Comparison of ENCODE assay signal across 1 cellular context in the genomic region with DNA sequence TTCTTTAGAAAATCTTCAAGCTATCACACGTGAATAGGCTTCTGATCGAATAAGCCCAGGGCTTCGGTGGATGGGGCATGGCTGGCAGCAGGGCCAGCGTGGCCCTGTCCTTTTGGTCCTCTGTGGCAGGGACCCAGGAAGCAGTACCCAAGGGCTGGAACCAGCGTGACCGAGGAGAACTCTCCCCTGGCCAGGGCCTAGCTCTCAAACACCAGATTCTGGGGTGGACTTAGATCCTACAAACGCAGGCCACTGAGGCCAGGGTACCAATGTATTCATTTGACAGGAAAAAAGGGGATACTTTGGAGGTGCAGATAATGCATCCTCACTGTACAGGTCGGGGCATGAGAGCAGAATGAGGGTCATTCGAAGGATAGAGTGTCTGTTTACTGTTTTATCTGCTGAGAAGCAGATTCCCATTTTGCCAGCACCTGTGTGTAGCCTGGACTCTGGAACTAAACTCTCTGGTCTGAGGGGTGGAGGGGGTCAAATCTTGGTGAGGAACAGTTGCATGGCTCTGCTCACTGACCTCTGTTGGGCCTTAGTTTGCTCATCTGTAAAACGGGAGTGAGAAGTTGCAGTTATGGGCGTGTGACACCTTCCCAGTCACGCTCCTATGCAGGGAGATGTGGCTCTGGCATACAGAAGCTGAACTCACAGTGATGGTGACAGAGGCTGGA.
A peak's percentile ranks its signal among the peaks of the same experiment; 100 is the strongest.
TF ChIP-seq lines count a peak whose summit lies in the region.

No MANE protein-coding gene starts in this region.

TF ChIP-seq in HepG2, 621 proteins besides CTCF, POLR2A, EP300 and RAD21 (continues in another document):
- TF ChIP-seq NR2F6 (IDR thresholded peaks at IDR 0.05) = 0 out of 2 replicates have a peak, but pooled peaks have one; percentile 13
- TF ChIP-seq NR2F6 (CRISPR knock-in tag; IDR thresholded peaks at IDR 0.05) = no peak
- TF ChIP-seq ZBTB7B (CRISPR knock-in tag; IDR thresholded peaks at IDR 0.05) = 0 out of 2 replicates have a peak, but pooled peaks have one; percentile 14
- TF ChIP-seq ZNF629 (CRISPR knock-in tag; conservative IDR thresholded peaks at IDR 0.05) = peak; percentile 99
- TF ChIP-seq, protein P1, sequence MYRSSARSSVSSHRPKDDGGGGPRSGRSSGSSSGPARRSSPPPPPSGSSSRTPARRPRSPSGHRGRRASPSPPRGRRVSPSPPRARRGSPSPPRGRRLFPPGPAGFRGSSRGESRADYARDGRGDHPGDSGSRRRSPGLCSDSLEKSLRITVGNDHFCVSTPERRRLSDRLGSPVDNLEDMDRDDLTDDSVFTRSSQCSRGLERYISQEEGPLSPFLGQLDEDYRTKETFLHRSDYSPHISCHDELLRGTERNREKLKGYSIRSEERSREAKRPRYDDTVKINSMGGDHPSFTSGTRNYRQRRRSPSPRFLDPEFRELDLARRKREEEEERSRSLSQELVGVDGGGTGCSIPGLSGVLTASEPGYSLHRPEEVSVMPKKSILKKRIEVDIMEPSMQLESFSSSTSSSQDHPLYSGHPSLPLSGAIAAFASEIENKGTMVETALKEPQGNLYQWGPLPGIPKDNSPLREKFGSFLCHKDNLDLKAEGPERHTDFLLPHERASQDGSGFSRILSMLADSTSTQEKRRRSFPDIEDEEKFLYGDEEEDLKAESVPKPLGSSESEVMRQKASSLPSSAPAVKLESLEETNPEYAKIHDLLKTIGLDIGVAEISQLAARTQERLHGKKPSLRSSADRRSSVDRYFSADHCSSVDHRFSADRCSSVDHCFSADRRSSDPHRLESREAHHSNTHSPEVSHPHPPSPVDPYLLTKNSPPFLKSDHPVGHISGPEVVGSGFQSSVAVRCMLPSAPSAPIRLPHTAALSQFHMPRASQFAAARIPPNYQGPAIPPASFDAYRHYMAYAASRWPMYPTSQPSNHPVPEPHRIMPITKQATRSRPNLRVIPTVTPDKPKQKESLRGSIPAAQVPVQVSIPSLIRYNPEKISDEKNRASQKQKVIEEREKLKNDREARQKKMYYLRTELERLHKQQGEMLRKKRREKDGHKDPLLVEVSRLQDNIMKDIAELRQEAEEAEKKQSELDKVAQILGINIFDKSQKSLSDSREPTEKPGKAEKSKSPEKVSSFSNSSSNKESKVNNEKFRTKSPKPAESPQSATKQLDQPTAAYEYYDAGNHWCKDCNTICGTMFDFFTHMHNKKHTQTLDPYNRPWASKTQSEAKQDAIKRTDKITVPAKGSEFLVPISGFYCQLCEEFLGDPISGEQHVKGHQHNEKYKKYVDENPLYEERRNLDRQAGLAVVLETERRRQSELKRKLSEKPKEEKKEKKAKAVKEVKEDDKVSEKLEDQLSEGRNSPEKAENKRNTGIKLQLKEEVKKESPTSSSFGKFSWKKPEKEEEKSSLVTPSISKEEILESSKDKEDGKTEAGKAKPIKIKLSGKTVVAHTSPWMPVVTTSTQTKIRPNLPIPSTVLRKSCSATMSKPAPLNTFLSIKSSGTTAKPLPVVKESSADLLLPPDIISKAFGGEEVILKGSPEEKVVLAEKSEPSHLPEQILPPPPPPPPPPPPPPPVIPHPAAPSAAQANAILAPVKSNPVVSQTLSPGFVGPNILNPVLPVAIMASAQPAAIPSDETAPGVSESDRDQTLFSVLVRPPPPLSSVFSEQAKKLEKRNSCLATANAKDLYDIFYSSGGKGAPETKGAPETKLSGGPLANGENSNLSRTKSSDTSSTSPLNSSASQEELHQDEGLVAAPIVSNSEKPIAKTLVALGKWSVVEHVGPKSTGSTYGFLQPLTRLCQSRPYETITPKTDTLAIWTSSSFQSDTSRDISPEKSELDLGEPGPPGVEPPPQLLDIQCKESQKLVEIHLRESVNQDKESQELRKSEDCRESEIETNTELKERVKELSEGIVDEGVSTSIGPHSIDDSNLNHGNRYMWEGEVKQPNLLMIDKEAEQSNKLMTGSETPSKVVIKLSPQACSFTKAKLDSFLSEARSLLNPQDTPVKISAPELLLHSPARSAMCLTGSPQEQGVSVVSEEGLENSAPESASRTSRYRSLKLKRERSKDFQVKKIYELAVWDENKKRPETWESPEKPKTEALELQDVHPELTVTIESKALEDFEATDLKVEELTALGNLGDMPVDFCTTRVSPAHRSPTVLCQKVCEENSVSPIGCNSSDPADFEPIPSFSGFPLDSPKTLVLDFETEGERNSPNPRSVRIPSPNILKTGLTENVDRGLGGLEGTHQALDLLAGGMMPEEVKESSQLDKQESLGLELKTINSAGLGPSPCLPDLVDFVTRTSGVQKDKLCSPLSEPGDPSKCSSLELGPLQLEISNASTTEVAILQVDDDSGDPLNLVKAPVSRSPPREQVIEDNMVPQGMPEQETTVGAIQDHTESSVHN (CRISPR knock-in tag; IDR thresholded peaks at IDR 0.05) = 0 out of 2 replicates have a peak, but pooled peaks have one; percentile 25
- TF ChIP-seq, protein P2, sequence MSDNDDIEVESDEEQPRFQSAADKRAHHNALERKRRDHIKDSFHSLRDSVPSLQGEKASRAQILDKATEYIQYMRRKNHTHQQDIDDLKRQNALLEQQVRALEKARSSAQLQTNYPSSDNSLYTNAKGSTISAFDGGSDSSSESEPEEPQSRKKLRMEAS (IDR thresholded peaks at IDR 0.05) = no peak
- TF ChIP-seq, protein P3, sequence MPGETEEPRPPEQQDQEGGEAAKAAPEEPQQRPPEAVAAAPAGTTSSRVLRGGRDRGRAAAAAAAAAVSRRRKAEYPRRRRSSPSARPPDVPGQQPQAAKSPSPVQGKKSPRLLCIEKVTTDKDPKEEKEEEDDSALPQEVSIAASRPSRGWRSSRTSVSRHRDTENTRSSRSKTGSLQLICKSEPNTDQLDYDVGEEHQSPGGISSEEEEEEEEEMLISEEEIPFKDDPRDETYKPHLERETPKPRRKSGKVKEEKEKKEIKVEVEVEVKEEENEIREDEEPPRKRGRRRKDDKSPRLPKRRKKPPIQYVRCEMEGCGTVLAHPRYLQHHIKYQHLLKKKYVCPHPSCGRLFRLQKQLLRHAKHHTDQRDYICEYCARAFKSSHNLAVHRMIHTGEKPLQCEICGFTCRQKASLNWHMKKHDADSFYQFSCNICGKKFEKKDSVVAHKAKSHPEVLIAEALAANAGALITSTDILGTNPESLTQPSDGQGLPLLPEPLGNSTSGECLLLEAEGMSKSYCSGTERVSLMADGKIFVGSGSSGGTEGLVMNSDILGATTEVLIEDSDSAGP (CRISPR knock-in tag; IDR thresholded peaks at IDR 0.05; ENCODE audit: borderline replicate concordance) = peak; percentile 51; the same call in 1 of the 2 replicates
- TF ChIP-seq ZFX (CRISPR knock-in tag; IDR thresholded peaks at IDR 0.05; ENCODE audit: low read depth) = peak; percentile 43; the same call in 1 of the 2 replicates
- TF ChIP-seq, protein P4, sequence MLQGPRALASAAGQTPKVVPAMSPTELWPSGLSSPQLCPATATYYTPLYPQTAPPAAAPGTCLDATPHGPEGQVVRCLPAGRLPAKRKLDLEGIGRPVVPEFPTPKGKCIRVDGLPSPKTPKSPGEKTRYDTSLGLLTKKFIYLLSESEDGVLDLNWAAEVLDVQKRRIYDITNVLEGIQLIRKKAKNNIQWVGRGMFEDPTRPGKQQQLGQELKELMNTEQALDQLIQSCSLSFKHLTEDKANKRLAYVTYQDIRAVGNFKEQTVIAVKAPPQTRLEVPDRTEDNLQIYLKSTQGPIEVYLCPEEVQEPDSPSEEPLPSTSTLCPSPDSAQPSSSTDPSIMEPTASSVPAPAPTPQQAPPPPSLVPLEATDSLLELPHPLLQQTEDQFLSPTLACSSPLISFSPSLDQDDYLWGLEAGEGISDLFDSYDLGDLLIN (CRISPR knock-in tag; IDR thresholded peaks at IDR 0.05; ENCODE audit: borderline replicate concordance) = no peak
- 0 out of 2 replicates have a peak, but pooled peaks have one; percentile 10 for TF ChIP-seq RARA (CRISPR knock-in tag; IDR thresholded peaks at IDR 0.05)
- TF ChIP-seq ZMYM2 (CRISPR knock-in tag; IDR thresholded peaks at IDR 0.05) = peak; percentile 45; the same call in 1 of the 2 replicates
- no peak for TF ChIP-seq ZNF781 (CRISPR knock-in tag; IDR thresholded peaks at IDR 0.05; ENCODE audit: borderline replicate concordance, not compliant biosample characterization)
- TF ChIP-seq, protein P5, sequence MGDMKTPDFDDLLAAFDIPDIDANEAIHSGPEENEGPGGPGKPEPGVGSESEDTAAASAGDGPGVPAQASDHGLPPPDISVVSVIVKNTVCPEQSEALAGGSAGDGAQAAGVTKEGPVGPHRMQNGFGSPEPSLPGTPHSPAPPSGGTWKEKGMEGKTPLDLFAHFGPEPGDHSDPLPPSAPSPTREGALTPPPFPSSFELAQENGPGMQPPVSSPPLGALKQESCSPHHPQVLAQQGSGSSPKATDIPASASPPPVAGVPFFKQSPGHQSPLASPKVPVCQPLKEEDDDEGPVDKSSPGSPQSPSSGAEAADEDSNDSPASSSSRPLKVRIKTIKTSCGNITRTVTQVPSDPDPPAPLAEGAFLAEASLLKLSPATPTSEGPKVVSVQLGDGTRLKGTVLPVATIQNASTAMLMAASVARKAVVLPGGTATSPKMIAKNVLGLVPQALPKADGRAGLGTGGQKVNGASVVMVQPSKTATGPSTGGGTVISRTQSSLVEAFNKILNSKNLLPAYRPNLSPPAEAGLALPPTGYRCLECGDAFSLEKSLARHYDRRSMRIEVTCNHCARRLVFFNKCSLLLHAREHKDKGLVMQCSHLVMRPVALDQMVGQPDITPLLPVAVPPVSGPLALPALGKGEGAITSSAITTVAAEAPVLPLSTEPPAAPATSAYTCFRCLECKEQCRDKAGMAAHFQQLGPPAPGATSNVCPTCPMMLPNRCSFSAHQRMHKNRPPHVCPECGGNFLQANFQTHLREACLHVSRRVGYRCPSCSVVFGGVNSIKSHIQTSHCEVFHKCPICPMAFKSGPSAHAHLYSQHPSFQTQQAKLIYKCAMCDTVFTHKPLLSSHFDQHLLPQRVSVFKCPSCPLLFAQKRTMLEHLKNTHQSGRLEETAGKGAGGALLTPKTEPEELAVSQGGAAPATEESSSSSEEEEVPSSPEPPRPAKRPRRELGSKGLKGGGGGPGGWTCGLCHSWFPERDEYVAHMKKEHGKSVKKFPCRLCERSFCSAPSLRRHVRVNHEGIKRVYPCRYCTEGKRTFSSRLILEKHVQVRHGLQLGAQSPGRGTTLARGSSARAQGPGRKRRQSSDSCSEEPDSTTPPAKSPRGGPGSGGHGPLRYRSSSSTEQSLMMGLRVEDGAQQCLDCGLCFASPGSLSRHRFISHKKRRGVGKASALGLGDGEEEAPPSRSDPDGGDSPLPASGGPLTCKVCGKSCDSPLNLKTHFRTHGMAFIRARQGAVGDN (CRISPR knock-in tag; IDR thresholded peaks at IDR 0.05) = peak; percentile 62
- TF ChIP-seq, protein P6, sequence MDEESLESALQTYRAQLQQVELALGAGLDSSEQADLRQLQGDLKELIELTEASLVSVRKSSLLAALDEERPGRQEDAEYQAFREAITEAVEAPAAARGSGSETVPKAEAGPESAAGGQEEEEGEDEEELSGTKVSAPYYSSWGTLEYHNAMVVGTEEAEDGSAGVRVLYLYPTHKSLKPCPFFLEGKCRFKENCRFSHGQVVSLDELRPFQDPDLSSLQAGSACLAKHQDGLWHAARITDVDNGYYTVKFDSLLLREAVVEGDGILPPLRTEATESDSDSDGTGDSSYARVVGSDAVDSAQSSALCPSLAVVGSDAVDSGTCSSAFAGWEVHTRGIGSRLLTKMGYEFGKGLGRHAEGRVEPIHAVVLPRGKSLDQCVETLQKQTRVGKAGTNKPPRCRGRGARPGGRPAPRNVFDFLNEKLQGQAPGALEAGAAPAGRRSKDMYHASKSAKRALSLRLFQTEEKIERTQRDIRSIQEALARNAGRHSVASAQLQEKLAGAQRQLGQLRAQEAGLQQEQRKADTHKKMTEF (CRISPR knock-in tag; IDR thresholded peaks at IDR 0.05) = no peak
- 0 out of 2 replicates have a peak, but pooled peaks have one; percentile 29 for TF ChIP-seq ZNF230 (CRISPR knock-in tag; IDR thresholded peaks at IDR 0.05)
- TF ChIP-seq, protein P7, sequence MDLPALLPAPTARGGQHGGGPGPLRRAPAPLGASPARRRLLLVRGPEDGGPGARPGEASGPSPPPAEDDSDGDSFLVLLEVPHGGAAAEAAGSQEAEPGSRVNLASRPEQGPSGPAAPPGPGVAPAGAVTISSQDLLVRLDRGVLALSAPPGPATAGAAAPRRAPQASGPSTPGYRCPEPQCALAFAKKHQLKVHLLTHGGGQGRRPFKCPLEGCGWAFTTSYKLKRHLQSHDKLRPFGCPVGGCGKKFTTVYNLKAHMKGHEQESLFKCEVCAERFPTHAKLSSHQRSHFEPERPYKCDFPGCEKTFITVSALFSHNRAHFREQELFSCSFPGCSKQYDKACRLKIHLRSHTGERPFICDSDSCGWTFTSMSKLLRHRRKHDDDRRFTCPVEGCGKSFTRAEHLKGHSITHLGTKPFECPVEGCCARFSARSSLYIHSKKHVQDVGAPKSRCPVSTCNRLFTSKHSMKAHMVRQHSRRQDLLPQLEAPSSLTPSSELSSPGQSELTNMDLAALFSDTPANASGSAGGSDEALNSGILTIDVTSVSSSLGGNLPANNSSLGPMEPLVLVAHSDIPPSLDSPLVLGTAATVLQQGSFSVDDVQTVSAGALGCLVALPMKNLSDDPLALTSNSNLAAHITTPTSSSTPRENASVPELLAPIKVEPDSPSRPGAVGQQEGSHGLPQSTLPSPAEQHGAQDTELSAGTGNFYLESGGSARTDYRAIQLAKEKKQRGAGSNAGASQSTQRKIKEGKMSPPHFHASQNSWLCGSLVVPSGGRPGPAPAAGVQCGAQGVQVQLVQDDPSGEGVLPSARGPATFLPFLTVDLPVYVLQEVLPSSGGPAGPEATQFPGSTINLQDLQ (CRISPR knock-in tag; IDR thresholded peaks at IDR 0.05) = no peak
- TF ChIP-seq ZNF274 (CRISPR knock-in tag; IDR thresholded peaks at IDR 0.05) = no peak
- TF ChIP-seq, protein P8, sequence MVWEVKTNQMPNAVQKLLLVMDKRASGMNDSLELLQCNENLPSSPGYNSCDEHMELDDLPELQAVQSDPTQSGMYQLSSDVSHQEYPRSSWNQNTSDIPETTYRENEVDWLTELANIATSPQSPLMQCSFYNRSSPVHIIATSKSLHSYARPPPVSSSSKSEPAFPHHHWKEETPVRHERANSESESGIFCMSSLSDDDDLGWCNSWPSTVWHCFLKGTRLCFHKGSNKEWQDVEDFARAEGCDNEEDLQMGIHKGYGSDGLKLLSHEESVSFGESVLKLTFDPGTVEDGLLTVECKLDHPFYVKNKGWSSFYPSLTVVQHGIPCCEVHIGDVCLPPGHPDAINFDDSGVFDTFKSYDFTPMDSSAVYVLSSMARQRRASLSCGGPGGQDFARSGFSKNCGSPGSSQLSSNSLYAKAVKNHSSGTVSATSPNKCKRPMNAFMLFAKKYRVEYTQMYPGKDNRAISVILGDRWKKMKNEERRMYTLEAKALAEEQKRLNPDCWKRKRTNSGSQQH (CRISPR knock-in tag; IDR thresholded peaks at IDR 0.05; ENCODE audit: low read depth) = 0 out of 2 replicates have a peak, but pooled peaks have one; percentile 29
- TF ChIP-seq, protein P9, sequence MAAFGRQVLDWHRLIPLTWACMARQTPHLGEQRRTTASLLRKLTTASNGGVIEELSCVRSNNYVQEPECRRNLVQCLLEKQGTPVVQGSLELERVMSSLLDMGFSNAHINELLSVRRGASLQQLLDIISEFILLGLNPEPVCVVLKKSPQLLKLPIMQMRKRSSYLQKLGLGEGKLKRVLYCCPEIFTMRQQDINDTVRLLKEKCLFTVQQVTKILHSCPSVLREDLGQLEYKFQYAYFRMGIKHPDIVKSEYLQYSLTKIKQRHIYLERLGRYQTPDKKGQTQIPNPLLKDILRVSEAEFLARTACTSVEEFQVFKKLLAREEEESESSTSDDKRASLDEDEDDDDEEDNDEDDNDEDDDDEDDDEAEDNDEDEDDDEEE (CRISPR knock-in tag; IDR thresholded peaks at IDR 0.05) = peak; percentile 45; the same call in 1 of the 2 replicates
